In the genomic region with DNA sequence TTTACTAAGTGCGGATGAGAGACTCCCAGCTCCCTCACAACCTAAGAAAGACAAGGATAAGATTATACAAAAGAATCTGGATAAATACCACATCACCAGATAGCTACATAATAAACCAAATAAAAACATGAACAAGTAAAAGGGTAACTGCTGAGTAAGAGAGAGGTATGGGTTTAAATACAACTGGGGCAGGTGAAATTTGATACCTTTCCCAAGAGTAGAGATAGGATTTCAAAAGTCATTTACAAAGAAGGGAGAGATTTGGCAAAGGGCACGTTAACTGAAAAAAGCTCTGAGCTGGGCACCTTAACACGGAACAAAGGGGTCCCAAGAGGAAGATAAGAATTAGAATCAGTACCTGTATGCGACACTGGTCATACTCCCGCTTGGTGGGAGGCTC, we compare ENCODE assay signal across 1 cellular context.
A peak's percentile ranks its signal among the peaks of the same experiment; 100 is the strongest.
TF ChIP-seq lines count a peak whose summit lies in the region.

No MANE protein-coding gene starts in this region.

TF ChIP-seq in HEK293, 187 proteins besides CTCF, POLR2A, EP300 and RAD21 (continued from another document):
- TF ChIP-seq, protein P1, sequence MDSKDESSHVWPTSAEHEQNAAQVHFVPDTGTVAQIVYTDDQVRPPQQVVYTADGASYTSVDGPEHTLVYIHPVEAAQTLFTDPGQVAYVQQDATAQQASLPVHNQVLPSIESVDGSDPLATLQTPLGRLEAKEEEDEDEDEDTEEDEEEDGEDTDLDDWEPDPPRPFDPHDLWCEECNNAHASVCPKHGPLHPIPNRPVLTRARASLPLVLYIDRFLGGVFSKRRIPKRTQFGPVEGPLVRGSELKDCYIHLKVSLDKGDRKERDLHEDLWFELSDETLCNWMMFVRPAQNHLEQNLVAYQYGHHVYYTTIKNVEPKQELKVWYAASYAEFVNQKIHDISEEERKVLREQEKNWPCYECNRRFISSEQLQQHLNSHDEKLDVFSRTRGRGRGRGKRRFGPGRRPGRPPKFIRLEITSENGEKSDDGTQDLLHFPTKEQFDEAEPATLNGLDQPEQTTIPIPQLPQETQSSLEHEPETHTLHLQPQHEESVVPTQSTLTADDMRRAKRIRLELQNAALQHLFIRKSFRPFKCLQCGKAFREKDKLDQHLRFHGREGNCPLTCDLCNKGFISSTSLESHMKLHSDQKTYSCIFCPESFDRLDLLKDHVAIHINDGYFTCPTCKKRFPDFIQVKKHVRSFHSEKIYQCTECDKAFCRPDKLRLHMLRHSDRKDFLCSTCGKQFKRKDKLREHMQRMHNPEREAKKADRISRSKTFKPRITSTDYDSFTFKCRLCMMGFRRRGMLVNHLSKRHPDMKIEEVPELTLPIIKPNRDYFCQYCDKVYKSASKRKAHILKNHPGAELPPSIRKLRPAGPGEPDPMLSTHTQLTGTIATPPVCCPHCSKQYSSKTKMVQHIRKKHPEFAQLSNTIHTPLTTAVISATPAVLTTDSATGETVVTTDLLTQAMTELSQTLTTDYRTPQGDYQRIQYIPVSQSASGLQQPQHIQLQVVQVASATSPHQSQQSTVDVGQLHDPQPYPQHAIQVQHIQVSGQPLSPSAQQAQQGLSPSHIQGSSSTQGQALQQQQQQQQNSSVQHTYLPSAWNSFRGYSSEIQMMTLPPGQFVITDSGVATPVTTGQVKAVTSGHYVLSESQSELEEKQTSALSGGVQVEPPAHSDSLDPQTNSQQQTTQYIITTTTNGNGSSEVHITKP (tag by site-specific recombination; IDR thresholded peaks at IDR 0.05): 0 out of 2 replicates have a peak, but pooled peaks have one; percentile 14
- TF ChIP-seq GLIS1 (tag by site-specific recombination; IDR thresholded peaks at IDR 0.05): no peak
- no peak for TF ChIP-seq ZNF501 (tag by site-specific recombination; IDR thresholded peaks at IDR 0.05)
- TF ChIP-seq BCL11A (tag by site-specific recombination; IDR thresholded peaks at IDR 0.05; ENCODE audit: low read depth): no peak
